ENCODE assay signal across 8 cellular contexts in genomic region chr7:25857376-25858067, GRCh38.
A peak's percentile ranks its signal among the peaks of the same experiment; 100 is the strongest.
DNase-seq lines count a peak whose midpoint lies in the region; ATAC-seq, FAIRE-seq and TF ChIP-seq lines count a peak whose summit lies in the region.

No MANE protein-coding gene starts in this region.

- H3K9me3 Mint-ChIP-seq in astrocyte (ENCODE audit: unreplicated experiment), result peaks cover 13% of the 10 kb centered on the region

- H3K9ac ChIP-seq in DND-41 (ENCODE audit: low read depth, low read length), result no peak overlapping the region
- H3K9ac ChIP-seq in astrocyte (ENCODE audit: low read length), result peak overlapping the region; percentile 77

- H3K4me2 ChIP-seq in DND-41 (ENCODE audit: insufficient read depth, low read length) (peak overlapping the region; percentile 34; the same call in 1 of the 2 replicates), astrocyte (ENCODE audit: low read length) (peak overlapping the region; percentile 90)

- no peaks in the 10 kb centered on the region for H3K9me3 ChIP-seq in DND-41 (ENCODE audit: insufficient read depth, low read length, severe bottlenecking)
- no peaks in the 10 kb centered on the region for H3K9me3 ChIP-seq in astrocyte (ENCODE audit: insufficient read depth, low read depth, low read length)
- H3K9me3 ChIP-seq in muscle layer of duodenum (ENCODE audit: control insufficient read depth in 1 of 2, low read length in 2 of 2), result peaks cover 3 to 19% of the 10 kb centered on the region in 2 donors
- no peaks in the 10 kb centered on the region for H3K9me3 ChIP-seq in aorta (ENCODE audit: control insufficient read depth, low read length)

- peaks cover 12% of the 10 kb centered on the region for H3K4me1 Mint-ChIP-seq in astrocyte (ENCODE audit: low read depth, unreplicated experiment)

- no peak overlapping the region for H2AFZ ChIP-seq in DND-41 (ENCODE audit: low read depth, low read length)
- H2AFZ ChIP-seq in astrocyte (ENCODE audit: low read depth, low read length), result peak overlapping the region; percentile 84

- no peak for TF ChIP-seq CTCF in DND-41 (IDR thresholded peaks at IDR 0.05; ENCODE audit: borderline replicate concordance, extremely low read depth, low read length, poor library complexity, severe bottlenecking)
- no peak for TF ChIP-seq CTCF in astrocyte (IDR thresholded peaks at IDR 0.05; ENCODE audit: insufficient read depth, low read depth, low read length)

- no peak overlapping the region for H3K27ac Mint-ChIP-seq in astrocyte (ENCODE audit: unreplicated experiment)

- no peak for FAIRE-seq in astrocyte (lab: Jason Lieb, UNC)

- H3K79me2 ChIP-seq in DND-41 (ENCODE audit: insufficient read depth, low read length) (no peaks in the 10 kb centered on the region), astrocyte (ENCODE audit: insufficient read depth, low read length) (no peaks in the 10 kb centered on the region)

- peaks cover 3% of the 10 kb centered on the region for H3K36me3 Mint-ChIP-seq in astrocyte (ENCODE audit: low read depth, unreplicated experiment)

- peaks cover 35% of the 10 kb centered on the region for H3K27me3 Mint-ChIP-seq in astrocyte (ENCODE audit: low read depth, unreplicated experiment)

- no peak for DNase-seq in DND-41
- DNase-seq in NCI-H128 (lab: John Stamatoyannopoulos, UW; ENCODE audit: unreplicated experiment), result peak; percentile 80
- DNase-seq in astrocyte (ENCODE audit: low read depth), result no peak
- DNase-seq in stimulated activated naive CD4-positive, alpha-beta T cell treated with Interleukin-2 at 50 U/mL for 16 hours (lab: John Stamatoyannopoulos, UW), result no peak
- DNase-seq in aorta, result no peak
- no peak for DNase-seq in activated T-cell treated with anti-CD3 and anti-CD28 coated beads, Interleukin-2, amount 50 U/mL, for 1 hour

- WGBS in aorta, 2 donors, result 31 to 34% methylated on average over 20 to 21 of the region's 21 CpGs

- intact Hi-C loops in aorta (cut with DNase I), result loop anchor here (2.0 to 5.0 kb wide), 5 partner anchors 1005 to 1311 kb away; partner anchors contain the start of genes HOXA3 (in 1 of the 2) and SKAP2 (in 1 of the 2)

- H3K27ac ChIP-seq in DND-41 (ENCODE audit: low read length) (no peak overlapping the region), astrocyte (ENCODE audit: low read depth, low read length) (no peak overlapping the region), muscle layer of duodenum (ENCODE audit: low read length) (no peak overlapping the region), aorta (ENCODE audit: low read depth in 1 of 2, low read length in 2 of 2) (no peak overlapping the region)

- H3K4me3 Mint-ChIP-seq in astrocyte (ENCODE audit: unreplicated experiment), result no peak overlapping the region

- H3K4me3 ChIP-seq in DND-41 (ENCODE audit: low read depth in 1 of 2, low read length in 2 of 2) (0 out of 4 replicates have a peak overlapping the region, but pooled peaks of 1 of the 2 experiments have one; percentile 33), astrocyte (ENCODE audit: insufficient read depth, low read depth, low read length) (peak overlapping the region; percentile 65), muscle layer of duodenum (ENCODE audit: low read depth in 1 of 2, low read length in 2 of 2) (peak overlapping the region; percentile 51), aorta (ENCODE audit: low read length in 2 of 2) (peak overlapping the region in 1 of 2 donors; percentile 28)

- H4K20me1 ChIP-seq in DND-41 (ENCODE audit: insufficient read depth, low read length) (no peaks in the 10 kb centered on the region), astrocyte (ENCODE audit: insufficient read depth, low read length) (no peaks in the 10 kb centered on the region)

- ATAC-seq in DND-41 (ENCODE audit: insufficient read depth, low read depth) (no peak), aorta (ENCODE audit: low FRiP score) (no peak), GM21528 (IDR thresholded peaks at IDR 0.05; ENCODE audit: low FRiP score, unreplicated experiment) (no peak)

- H3K27me3 ChIP-seq in DND-41 (ENCODE audit: insufficient read depth, low read length, poor library complexity) (peaks cover 12% of the 10 kb centered on the region), astrocyte (ENCODE audit: insufficient read depth, low read length) (peaks cover 71% of the 10 kb centered on the region), muscle layer of duodenum (ENCODE audit: low read depth, low read length) (peaks cover 96% of the 10 kb centered on the region), aorta (ENCODE audit: control insufficient read depth in 1 of 2, insufficient read depth in 2 of 2, low read length in 1 of 2) (peaks cover 0 to 4% of the 10 kb centered on the region in 2 donors)

- H3K36me3 ChIP-seq in DND-41 (ENCODE audit: insufficient read depth, low read length) (no peaks in the 10 kb centered on the region), astrocyte (ENCODE audit: insufficient read depth, low read length) (no peaks in the 10 kb centered on the region), muscle layer of duodenum (ENCODE audit: control insufficient read depth in 1 of 2, insufficient read depth in 2 of 2, low read length in 2 of 2) (no peaks in the 10 kb centered on the region), aorta (ENCODE audit: control insufficient read depth in 1 of 2, insufficient read depth in 2 of 2, low read length in 1 of 2) (no peaks in the 10 kb centered on the region)

- no peaks in the 10 kb centered on the region for H3K4me1 ChIP-seq in DND-41 (ENCODE audit: insufficient read depth, low read length)
- H3K4me1 ChIP-seq in astrocyte (ENCODE audit: insufficient read depth, low read length), result peaks cover 9% of the 10 kb centered on the region
- peaks cover 3 to 30% of the 10 kb centered on the region in 2 donors for H3K4me1 ChIP-seq in muscle layer of duodenum (ENCODE audit: control insufficient read depth in 1 of 2, insufficient read depth in 2 of 2, low read length in 2 of 2)
- H3K4me1 ChIP-seq in aorta (ENCODE audit: control insufficient read depth in 1 of 2, insufficient read depth in 2 of 2, low read length in 2 of 2), result no peaks in the 10 kb centered on the region
